In genomic region chr5:139275536-139276297, GRCh38 we compare ENCODE assay signal across 8 cellular contexts. TPM values are rescaled to one million over a fixed set of nuclear protein-coding genes. Genes with fewer than 3 reads are reported as not detected.
DNase-seq lines count a peak whose midpoint lies in the region; TF ChIP-seq lines count a peak whose summit lies in the region.

No MANE protein-coding gene starts in this region.

- no peak for TF ChIP-seq CTCF in endothelial cell (IDR thresholded peaks at IDR 0.05; ENCODE audit: unreplicated experiment)

- H3K9me3 Mint-ChIP-seq in activated CD4-positive, alpha-beta T cell treated with anti-CD3 and anti-CD28 coated beads, Interleukin-2, amount 10 ng/mL, durations not matched to agents 7 days and 5 days, result no peaks in the 10 kb centered on the region
- no peaks in the 10 kb centered on the region for H3K9me3 Mint-ChIP-seq in endothelial cell (ENCODE audit: unreplicated experiment)

- H3K9me3 ChIP-seq in skeletal muscle tissue (ENCODE audit: control insufficient read depth in 3 of 3, low read length in 3 of 3), result no peaks in the 10 kb centered on the region

- DNase-seq in activated CD4-positive, alpha-beta T cell treated with anti-CD3 and anti-CD28 coated beads, Interleukin-2, amount 10 ng/mL, durations not matched to agents 7 days and 5 days, result peak; percentile 32
- no peak for DNase-seq in activated CD4-positive, alpha-beta T cell treated with anti-CD3 and anti-CD28 coated beads, Interleukin-2, amount 50 U/mL, for 1 hour
- DNase-seq in RKO (ENCODE audit: low spot score) (peak; percentile 62), endothelial cell (ENCODE audit: low spot score) (no peak), COLO829 (ENCODE audit: low spot score) (no peak), NCI-H128 (lab: John Stamatoyannopoulos, UW; ENCODE audit: unreplicated experiment) (no peak), NCI-H748 treated with DMSO at 0.1 percent for 48 hours (lab: John Stamatoyannopoulos, UW) (no peak)

- H3K27ac ChIP-seq in skeletal muscle tissue (ENCODE audit: low read depth, low read length), result peak overlapping the region; percentile 64

- peak overlapping the region; percentile 70 for H3K4me3 Mint-ChIP-seq in activated CD4-positive, alpha-beta T cell treated with anti-CD3 and anti-CD28 coated beads, Interleukin-2, amount 10 ng/mL, durations not matched to agents 7 days and 5 days
- peak overlapping the region; percentile 87 for H3K4me3 Mint-ChIP-seq in endothelial cell (ENCODE audit: unreplicated experiment)

- no peaks in the 10 kb centered on the region for H3K27me3 ChIP-seq in skeletal muscle tissue (ENCODE audit: control insufficient read depth in 3 of 3, insufficient read depth in 3 of 3, low read length in 3 of 3)

- POLR2A ChIA-PET in activated CD4-positive, alpha-beta T cell treated with anti-CD3 and anti-CD28 coated beads, Interleukin-2, amount 10 ng/mL, durations not matched to agents 7 days and 5 days (lab: Charles Lee), result interaction anchor here (0.6 kb wide), 1 partner anchor 9 kb away, joined by 5 read pairs; no protein-coding TSS in a partner anchor

- CTCF ChIA-PET in activated CD4-positive, alpha-beta T cell treated with anti-CD3 and anti-CD28 coated beads, Interleukin-2, amount 10 ng/mL, durations not matched to agents 7 days and 5 days (lab: Charles Lee), result interaction anchor here (0.8 to 1.7 kb wide), 9 partner anchors 12 to 119 kb away, joined by 3 to 5 read pairs (median 3); partner anchors contain the start of gene PROB1

- H3K36me3 Mint-ChIP-seq in activated CD4-positive, alpha-beta T cell treated with anti-CD3 and anti-CD28 coated beads, Interleukin-2, amount 10 ng/mL, durations not matched to agents 7 days and 5 days (ENCODE audit: low read depth), result peaks cover 35% of the 10 kb centered on the region
- peaks cover 5% of the 10 kb centered on the region for H3K36me3 Mint-ChIP-seq in endothelial cell (ENCODE audit: low read depth, unreplicated experiment)

- H3K4me3 ChIP-seq in skeletal muscle tissue (ENCODE audit: low read length in 3 of 3), result peak overlapping the region in 2 of 3 donors; percentile 36 to 43

- peaks cover 0 to 21% (median 10%) of the 10 kb centered on the region in 3 donors for H3K36me3 ChIP-seq in skeletal muscle tissue (ENCODE audit: control insufficient read depth in 3 of 3, insufficient read depth in 3 of 3, low read length in 3 of 3)

- peaks cover 3% of the 10 kb centered on the region for H3K27me3 Mint-ChIP-seq in activated CD4-positive, alpha-beta T cell treated with anti-CD3 and anti-CD28 coated beads, Interleukin-2, amount 10 ng/mL, durations not matched to agents 7 days and 5 days
- H3K27me3 Mint-ChIP-seq in endothelial cell (ENCODE audit: unreplicated experiment), result peaks cover 6% of the 10 kb centered on the region

- peaks cover 46 to 77% (median 49%) of the 10 kb centered on the region in 3 donors for H3K4me1 ChIP-seq in skeletal muscle tissue (ENCODE audit: control insufficient read depth in 3 of 3, insufficient read depth in 3 of 3, low read length in 3 of 3)

- H3K9ac ChIP-seq in skeletal muscle tissue (ENCODE audit: low read depth in 1 of 3, low read length in 3 of 3), result peak overlapping the region in 1 of 3 donors; percentile 25

- peaks cover 62% of the 10 kb centered on the region for H3K4me1 Mint-ChIP-seq in activated CD4-positive, alpha-beta T cell treated with anti-CD3 and anti-CD28 coated beads, Interleukin-2, amount 10 ng/mL, durations not matched to agents 7 days and 5 days
- peaks cover 33% of the 10 kb centered on the region for H3K4me1 Mint-ChIP-seq in endothelial cell (ENCODE audit: unreplicated experiment)

- H3K27ac Mint-ChIP-seq in activated CD4-positive, alpha-beta T cell treated with anti-CD3 and anti-CD28 coated beads, Interleukin-2, amount 10 ng/mL, durations not matched to agents 7 days and 5 days, result peak overlapping the region; percentile 66
- H3K27ac Mint-ChIP-seq in endothelial cell (ENCODE audit: unreplicated experiment), result peak overlapping the region; percentile 30

RNA-seq across cellular contexts. Expression of gene MATR3, which starts 17.8 kb away (rescaled TPM):
- total RNA-seq in activated CD4-positive, alpha-beta T cell treated with anti-CD3 and anti-CD28 coated beads, Interleukin-2, amount 10 ng/mL, durations not matched to agents 7 days and 5 days, result 100 to 1,000 TPM; 168 to 222 TPM
- 235 TPM for total RNA-seq in endothelial cell (ENCODE audit: unreplicated experiment)
- 169 TPM for total RNA-seq in skeletal muscle tissue

Comparison
In these comparisons a context has a peak if more than half of its experiments do, and no peak if none do; other contexts are left out.
1. DNase-seq: peak in activated CD4-positive, alpha-beta T cell treated with anti-CD3 and anti-CD28 coated beads, Interleukin-2, amount 10 ng/mL, durations not matched to agents 7 days and 5 days (single experiment) and RKO (single experiment); none in activated CD4-positive, alpha-beta T cell treated with anti-CD3 and anti-CD28 coated beads, Interleukin-2, amount 50 U/mL, for 1 hour (single experiment), endothelial cell (single experiment), COLO829 (single experiment), NCI-H128 (single experiment) and NCI-H748 treated with DMSO at 0.1 percent for 48 hours (single experiment).